1 cellular context compared by ENCODE assay signal in genomic region chr2:55693181-55694125, GRCh38.
TF ChIP-seq lines count a peak whose summit lies in the region.

PNPT1 (minus strand) TSS chr2:55693844; CDS start chr2:55693823, 21 bp downstream.

TF ChIP-seq in A549, 52 proteins besides CTCF, POLR2A, EP300 and RAD21 (continued from another document):
- TF ChIP-seq MAZ (IDR thresholded peaks at IDR 0.05; ENCODE audit: borderline replicate concordance, low read depth, low read length) = 0 out of 2 replicates have a peak, but pooled peaks have one; percentile 36
- TF ChIP-seq MYC (IDR thresholded peaks at IDR 0.05; ENCODE audit: borderline replicate concordance, low read length) = peak; percentile 99
- no peak for TF ChIP-seq CHD4 (IDR thresholded peaks at IDR 0.05; ENCODE audit: borderline replicate concordance)
- peak; percentile 85; the same call in 1 of the 2 replicates for TF ChIP-seq TFCP2L1 (CRISPR knock-in tag; IDR thresholded peaks at IDR 0.05)
- 0 out of 2 replicates have a peak, but pooled peaks have one; percentile 25 for TF ChIP-seq RFX5 (IDR thresholded peaks at IDR 0.05)
- TF ChIP-seq JUNB (IDR thresholded peaks at IDR 0.05) = no peak
- TF ChIP-seq GATA3 (IDR thresholded peaks at IDR 0.05; ENCODE audit: borderline replicate concordance) = peak; percentile 14; the same call in 1 of the 2 replicates
- TF ChIP-seq NPAS2 (CRISPR knock-in tag; IDR thresholded peaks at IDR 0.05; ENCODE audit: borderline replicate concordance) = no peak
- no peak for TF ChIP-seq ZC3H11A (IDR thresholded peaks at IDR 0.05)
- no peak for TF ChIP-seq CBX8 (IDR thresholded peaks at IDR 0.05)
- no peak for TF ChIP-seq NFE2L2 (conservative IDR thresholded peaks at IDR 0.05; ENCODE audit: low read length)
- TF ChIP-seq PBX3 (IDR thresholded peaks at IDR 0.05) = no peak
- no peak for TF ChIP-seq REST (IDR thresholded peaks at IDR 0.05)
- TF ChIP-seq ESRRA (IDR thresholded peaks at IDR 0.05; ENCODE audit: borderline replicate concordance, low read length) = no peak
- TF ChIP-seq SMC3 (IDR thresholded peaks at IDR 0.05) = no peak
- TF ChIP-seq CEBPB (IDR thresholded peaks at IDR 0.05) = peak; percentile 65 to 83; a peak in 3 of 4 replicates
- peak; percentile 78 for TF ChIP-seq E2F6 (IDR thresholded peaks at IDR 0.05; ENCODE audit: borderline replicate concordance, low read depth)
- no peak for TF ChIP-seq SREBF2 (IDR thresholded peaks at IDR 0.05)
- TF ChIP-seq FOSL2 (IDR thresholded peaks at IDR 0.05) = no peak
- no peak for TF ChIP-seq FOSL2 (CRISPR knock-in tag; IDR thresholded peaks at IDR 0.05)
- TF ChIP-seq PHF8 (IDR thresholded peaks at IDR 0.05; ENCODE audit: borderline replicate concordance, low read depth) = peak; percentile 98
- TF ChIP-seq RARB (CRISPR knock-in tag; IDR thresholded peaks at IDR 0.05) = no peak
- no peak for TF ChIP-seq ZSCAN20 (CRISPR knock-in tag; IDR thresholded peaks at IDR 0.05)
